ENCODE assay signal across 1 cellular context in genomic region chr16:87425941-87426340, GRCh38.
TF ChIP-seq lines count a peak whose summit lies in the region.

No MANE protein-coding gene starts in this region.

TF ChIP-seq in H1, 55 proteins besides CTCF, POLR2A, EP300 and RAD21:
- no peak for TF ChIP-seq HDAC2 (IDR thresholded peaks at IDR 0.05; ENCODE audit: borderline replicate concordance in 1 of 2, low read depth in 2 of 2, low read length in 2 of 2)
- TF ChIP-seq SAP30 (IDR thresholded peaks at IDR 0.05; ENCODE audit: insufficient read depth, insufficient replicate concordance, low read length) = no peak
- no peak for TF ChIP-seq YY1 (IDR thresholded peaks at IDR 0.05; ENCODE audit: low read depth, low read length)
- no peak for TF ChIP-seq SIN3A (conservative IDR thresholded peaks at IDR 0.05 in 1 of 2, IDR thresholded peaks at IDR 0.05 in 1 of 2; ENCODE audit: low read depth in 1 of 2, low read length in 2 of 2)
